ENCODE assay signal across 9 cellular contexts in the genomic region with DNA sequence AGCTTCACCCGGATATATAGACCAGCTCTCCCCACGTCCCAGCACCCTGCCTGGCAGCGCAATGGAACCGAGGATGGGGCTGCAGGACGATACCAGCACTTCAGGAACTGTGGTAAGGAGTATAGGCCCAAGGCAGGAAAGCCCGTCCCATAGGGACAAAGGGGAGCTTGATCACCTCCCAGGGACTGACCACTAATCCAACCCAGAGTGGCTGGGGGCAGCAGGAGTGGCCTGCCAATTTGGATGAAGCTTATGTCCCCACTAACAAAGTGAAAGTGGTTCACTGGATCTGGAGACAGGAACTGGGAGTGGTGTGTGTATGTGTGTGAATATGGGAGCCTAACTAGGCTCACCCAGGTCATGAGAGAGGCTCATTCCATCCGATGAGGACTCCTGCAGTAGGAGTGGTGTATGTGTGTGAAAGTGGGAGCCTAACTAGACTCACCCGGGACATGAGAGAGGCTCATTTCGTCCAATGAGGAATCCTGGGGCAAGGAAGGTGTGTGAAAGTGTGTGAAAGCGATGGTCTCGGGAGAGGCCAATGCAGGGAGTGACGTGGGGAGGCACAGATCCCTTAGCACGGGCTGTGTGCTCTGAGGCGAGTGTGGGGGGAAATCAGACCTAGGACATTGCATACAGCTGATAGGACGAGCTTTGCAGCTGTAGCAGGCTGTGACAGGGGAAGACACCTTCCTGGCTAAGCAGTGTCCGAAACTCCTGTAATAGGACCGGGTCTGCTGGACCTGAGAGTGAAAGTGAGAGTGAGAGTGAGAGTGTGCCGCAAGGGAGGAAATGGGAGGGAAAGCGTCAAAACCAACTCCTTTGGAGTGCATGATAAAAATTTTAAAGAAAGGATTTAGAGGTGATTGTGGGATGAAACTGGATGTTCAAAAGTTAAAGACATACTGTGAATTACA. TPM values are rescaled to one million over a fixed set of nuclear protein-coding genes. Genes with fewer than 3 reads are reported as not detected.
A peak's percentile ranks its signal among the peaks of the same experiment; 100 is the strongest.
DNase-seq lines count a peak whose midpoint lies in the region; ATAC-seq and TF ChIP-seq lines count a peak whose summit lies in the region.
"Had no signal": no experiment of that assay in that cellular context is flagged by ENCODE, and none has a peak within 500 bp of the region (broad histone marks: within the 10 kb centered on the region; RNA-seq: fewer than 3 reads in every experiment).

No MANE protein-coding gene starts in this region.

- intact Hi-C loops in CD4-positive, alpha-beta T cell (cut with DNase I, micrococcal nuclease): loop anchor here (2.0 to 10.0 kb wide), 7 partner anchors 149 to 1121 kb away; partner anchors contain the start of genes MAGOHB (in 2 of the 2) and GABARAPL1 (in 1 of the 2)

- H3K27me3 Mint-ChIP-seq in CD4-positive, alpha-beta T cell: no peaks in the 10 kb centered on the region
- no peaks in the 10 kb centered on the region for H3K27me3 Mint-ChIP-seq in activated naive CD8-positive, alpha-beta T cell treated with anti-CD3 and anti-CD28 coated beads, Interleukin-2, amount 50 U/mL, for 24 hours

- no peaks in the 10 kb centered on the region for H3K9me3 Mint-ChIP-seq in CD4-positive, alpha-beta T cell
- H3K9me3 Mint-ChIP-seq in activated naive CD8-positive, alpha-beta T cell treated with anti-CD3 and anti-CD28 coated beads, Interleukin-2, amount 50 U/mL, for 24 hours: peaks cover 4% of the 10 kb centered on the region

- H3K36me3 Mint-ChIP-seq in CD4-positive, alpha-beta T cell (ENCODE audit: low read depth): no peaks in the 10 kb centered on the region
- peaks cover 58% of the 10 kb centered on the region for H3K36me3 Mint-ChIP-seq in activated naive CD8-positive, alpha-beta T cell treated with anti-CD3 and anti-CD28 coated beads, Interleukin-2, amount 50 U/mL, for 24 hours (ENCODE audit: low read depth)

- peak in 7 of 10 experiments; percentile 8 to 56 (median 20) for DNase-seq in CD4-positive, alpha-beta T cell
- DNase-seq in NCI-H526 treated with DMSO at 0.1 percent for 48 hours (lab: John Stamatoyannopoulos, UW) (peak; percentile 59), right atrium auricular region (ENCODE audit: low spot score) (no peak), GF-D8 (lab: John Stamatoyannopoulos, UW) (no peak)
- DNase-seq in activated naive CD8-positive, alpha-beta T cell treated with anti-CD3 and anti-CD28 coated beads, Interleukin-2, amount 50 U/mL, for 24 hours: no peak

- no peaks in the 10 kb centered on the region for H3K27me3 ChIP-seq in CD4-positive, alpha-beta T cell (ENCODE audit: control insufficient read depth, insufficient read depth, low read length)
- no peaks in the 10 kb centered on the region for H3K27me3 ChIP-seq in right atrium auricular region
- H3K27me3 ChIP-seq in rectal smooth muscle tissue (ENCODE audit: control insufficient read depth, insufficient read depth, low read length): no peaks in the 10 kb centered on the region

- H3K36me3 ChIP-seq in right atrium auricular region: no peaks in the 10 kb centered on the region
- H3K36me3 ChIP-seq in rectal smooth muscle tissue (ENCODE audit: control insufficient read depth, insufficient read depth, low read length): no peaks in the 10 kb centered on the region

- H3K9me3 ChIP-seq in CD4-positive, alpha-beta T cell (ENCODE audit: control insufficient read depth, low read length): no peaks in the 10 kb centered on the region
- H3K9me3 ChIP-seq in right atrium auricular region: no peaks in the 10 kb centered on the region

- TF ChIP-seq CTCF in CD4-positive, alpha-beta T cell (IDR thresholded peaks at IDR 0.05): no peak
- no peak for TF ChIP-seq CTCF in right atrium auricular region (IDR thresholded peaks at IDR 0.05)

- peak overlapping the region; percentile 77 for H3K27ac ChIP-seq in CD4-positive, alpha-beta T cell (ENCODE audit: low read depth, low read length)
- peak overlapping the region; percentile 84 to 92 for H3K27ac ChIP-seq in right atrium auricular region
- peak overlapping the region; percentile 96 for H3K27ac ChIP-seq in rectal smooth muscle tissue (ENCODE audit: low read depth, low read length)

- no peak overlapping the region for H3K27ac Mint-ChIP-seq in CD4-positive, alpha-beta T cell
- H3K27ac Mint-ChIP-seq in activated naive CD8-positive, alpha-beta T cell treated with anti-CD3 and anti-CD28 coated beads, Interleukin-2, amount 50 U/mL, for 24 hours: no peak overlapping the region

- H3K4me1 ChIP-seq in right atrium auricular region (peaks cover 0 to 20% of the 10 kb centered on the region in 2 donors), rectal smooth muscle tissue (ENCODE audit: control insufficient read depth, insufficient read depth, low read length) (peaks cover 11% of the 10 kb centered on the region)

- H3K9ac ChIP-seq in rectal smooth muscle tissue (ENCODE audit: low read length): peak overlapping the region; percentile 77

- POLR2A ChIA-PET in CD4-positive, alpha-beta T cell (lab: Charles Lee): interaction anchor here (0.6 to 3.7 kb wide), 10 partner anchors 14 to 1181 kb away, joined by 3 to 26 read pairs (median 4); partner anchors contain the start of genes GABARAPL1, MAGOHB and SMIM10L1

- peak; percentile 49 for ATAC-seq in CD4-positive, alpha-beta T cell (ENCODE audit: poor library complexity)
- ATAC-seq in GM18873 (IDR thresholded peaks at IDR 0.05; ENCODE audit: low FRiP score, unreplicated experiment): peak; percentile 82
- peak; percentile 91 for ATAC-seq in HG03025 (IDR thresholded peaks at IDR 0.05; ENCODE audit: low FRiP score, unreplicated experiment)
- ATAC-seq in activated naive CD8-positive, alpha-beta T cell treated with anti-CD3 and anti-CD28 coated beads, Interleukin-2, amount 50 U/mL, for 24 hours: peak; percentile 69

- no peak overlapping the region for H3K4me3 Mint-ChIP-seq in CD4-positive, alpha-beta T cell
- no peak overlapping the region for H3K4me3 Mint-ChIP-seq in activated naive CD8-positive, alpha-beta T cell treated with anti-CD3 and anti-CD28 coated beads, Interleukin-2, amount 50 U/mL, for 24 hours

- H3K4me3 ChIP-seq in right atrium auricular region (peak overlapping the region; percentile 63 to 67), rectal smooth muscle tissue (ENCODE audit: low read length) (peak overlapping the region; percentile 93)

- CTCF ChIA-PET in CD4-positive, alpha-beta T cell (lab: Charles Lee): no interaction called here

- peaks cover 10% of the 10 kb centered on the region for H3K4me1 Mint-ChIP-seq in CD4-positive, alpha-beta T cell (ENCODE audit: low read depth)
- peaks cover 22% of the 10 kb centered on the region for H3K4me1 Mint-ChIP-seq in activated naive CD8-positive, alpha-beta T cell treated with anti-CD3 and anti-CD28 coated beads, Interleukin-2, amount 50 U/mL, for 24 hours

RNA-seq across cellular contexts. Expression of gene KLRK1, which starts 25.7 kb away (rescaled TPM):
- 1 to 10 TPM in 1 of 2 experiments, under 1 TPM in 1; 0.96 to 1.0 TPM for total RNA-seq in CD4-positive, alpha-beta T cell
- total RNA-seq in right atrium auricular region: under 1 TPM; 0.28 to 0.59 TPM

RNA-seq across cellular contexts. Expression of gene KLRC4, which starts 45.4 kb away (rescaled TPM):
- not detected for total RNA-seq in CD4-positive, alpha-beta T cell
- not detected for total RNA-seq in right atrium auricular region

RNA-seq across cellular contexts. Expression of gene KLRC3, which starts 56.2 kb away (rescaled TPM):
- not detected for total RNA-seq in CD4-positive, alpha-beta T cell
- total RNA-seq in right atrium auricular region: not detected
- total RNA-seq: subcutaneous adipose tissue had no signal

RNA-seq across cellular contexts. Expression of gene KLRD1, which starts 56.5 kb away (rescaled TPM):
- 1 to 10 TPM in 1 of 2 experiments, under 1 TPM in 1; 0.87 to 1.0 TPM for total RNA-seq in CD4-positive, alpha-beta T cell
- under 1 TPM; 0.82 to 0.94 TPM for total RNA-seq in right atrium auricular region

Comparison
In these comparisons a context has a peak if more than half of its experiments do, and no peak if none do; other contexts are left out.
1. DNase-seq: peak in CD4-positive, alpha-beta T cell (7 of 10) and NCI-H526 treated with DMSO at 0.1 percent for 48 hours (single experiment); none in activated naive CD8-positive, alpha-beta T cell treated with anti-CD3 and anti-CD28 coated beads, Interleukin-2, amount 50 U/mL, for 24 hours (single experiment), right atrium auricular region (single experiment) and GF-D8 (single experiment).
2. Peak in every context shown above with its lines, with median percentiles within 50 percentile points of each other: ATAC-seq and H3K27ac ChIP-seq.